8 cellular contexts compared by ENCODE assay signal in the genomic region with DNA sequence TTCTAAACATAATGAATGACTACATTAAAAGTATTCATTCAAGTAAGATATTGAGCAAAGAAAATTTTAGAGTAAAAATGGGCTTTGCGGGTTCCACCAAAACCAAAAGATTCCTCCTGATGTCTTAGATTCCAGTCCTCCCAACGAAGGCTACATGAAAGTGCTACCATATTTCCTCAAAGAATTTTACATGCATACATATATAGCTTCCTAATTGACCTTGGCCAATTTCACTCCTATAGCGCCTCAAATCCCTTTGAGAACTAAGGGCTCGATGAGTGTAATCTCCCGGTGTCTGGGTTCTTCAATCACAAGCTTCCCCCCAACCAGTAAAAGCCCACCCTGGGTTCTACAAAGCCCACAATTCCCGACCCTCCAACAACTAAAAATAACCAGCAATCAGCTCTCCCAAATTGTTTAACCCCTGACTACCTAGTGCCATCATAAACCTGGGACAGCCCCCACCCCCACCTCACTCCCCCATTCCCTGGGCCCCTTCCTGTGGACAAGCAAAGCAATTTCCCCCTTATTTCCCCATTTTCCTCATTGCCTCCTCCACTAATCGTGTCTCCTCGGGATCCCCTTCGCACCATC. TPM values are rescaled to one million over a fixed set of nuclear protein-coding genes. Genes with fewer than 3 reads are reported as not detected.
DNase-seq lines count a peak whose midpoint lies in the region; ATAC-seq and TF ChIP-seq lines count a peak whose summit lies in the region.

No MANE protein-coding gene starts in this region.

- H3K9me3 Mint-ChIP-seq in IgD-negative memory B cell, result peaks cover 0 to 1% (median 0%) of the 10 kb centered on the region in 3 donors

- ATAC-seq in omental fat pad (ENCODE audit: low FRiP score), result no peak

- H3K9ac ChIP-seq in mucosa of stomach (ENCODE audit: low read length), result peak overlapping the region; percentile 82

- no peaks in the 10 kb centered on the region for H3K9me3 ChIP-seq in mucosa of stomach (ENCODE audit: control insufficient read depth, low read length)

- peak overlapping the region; percentile 81 to 99 (median 97) for H3K4me3 Mint-ChIP-seq in IgD-negative memory B cell

- H3K4me1 Mint-ChIP-seq in IgD-negative memory B cell, result peaks cover 47 to 59% (median 56%) of the 10 kb centered on the region in 3 donors

- H3K27ac ChIP-seq in ACC112 (ENCODE audit: low read depth, low read length), result peak overlapping the region; percentile 66; the same call in 1 of the 2 replicates

- H3K36me3 ChIP-seq in ACC112 (ENCODE audit: insufficient read depth, low read length) (no peaks in the 10 kb centered on the region; the same call in 1 of the 2 replicates), mucosa of stomach (ENCODE audit: control insufficient read depth, insufficient read depth, low read length) (no peaks in the 10 kb centered on the region)

- H3K79me2 ChIP-seq in ACC112 (ENCODE audit: control insufficient read depth, insufficient read depth, low read length, unreplicated experiment), result peaks cover 59% of the 10 kb centered on the region

- H2AFZ ChIP-seq in ACC112 (ENCODE audit: low read length, unreplicated experiment), result no peak overlapping the region

- H3K27me3 ChIP-seq in ACC112 (ENCODE audit: insufficient read depth, low read length) (no peaks in the 10 kb centered on the region), mucosa of stomach (ENCODE audit: control insufficient read depth, insufficient read depth, low read length) (no peaks in the 10 kb centered on the region)

- peaks cover 4% of the 10 kb centered on the region for H3K36me3 Mint-ChIP-seq in IgD-negative memory B cell

- H3K4me3 ChIP-seq in ACC112 (ENCODE audit: low read depth, low read length) (peak overlapping the region; percentile 91), cardiac fibroblast (replicated peaks in 1 of 2; ENCODE audit: low read depth in 2 of 2, low read length in 2 of 2) (peak overlapping the region; percentile 80 to 85), mucosa of stomach (ENCODE audit: low read length) (peak overlapping the region; percentile 61)

- H3K27me3 Mint-ChIP-seq in IgD-negative memory B cell, result no peaks in the 10 kb centered on the region

- TF ChIP-seq CTCF in cardiac fibroblast (IDR thresholded peaks at IDR 0.05; ENCODE audit: low read depth, low read length) (no peak), omental fat pad (IDR thresholded peaks at IDR 0.05) (no peak)

- H3K4me1 ChIP-seq in ACC112 (ENCODE audit: control insufficient read depth, insufficient read depth, low read length, unreplicated experiment), result peaks cover 41% of the 10 kb centered on the region
- peaks cover 24% of the 10 kb centered on the region for H3K4me1 ChIP-seq in mucosa of stomach (ENCODE audit: control insufficient read depth, insufficient read depth, low read length)

- DNase-seq in cardiac fibroblast (ENCODE audit: low read depth in 2 of 2) (no peak), hippocampal formation (lab: John Stamatoyannopoulos, UW) (no peak), omental fat pad (ENCODE audit: low spot score) (no peak), NOMO-1 treated with DMSO at 0.1 percent for 48 hours (lab: John Stamatoyannopoulos, UW; ENCODE audit: unreplicated experiment) (no peak), mucosa of gallbladder (ENCODE audit: low spot score) (no peak)

- H3K27ac Mint-ChIP-seq in IgD-negative memory B cell, result peak overlapping the region; percentile 87 to 100 (median 95)

RNA-seq across cellular contexts. Expression of gene SIK3, which starts 1.2 kb away (rescaled TPM):
- polyA plus RNA-seq in IgD-negative memory B cell, result 25.1 TPM
- total RNA-seq in omental fat pad (10 to 100 TPM; 31.2 to 54.6 (median 50.2) TPM), mucosa of gallbladder (54.6 TPM)

RNA-seq across cellular contexts. Expression of gene PAFAH1B2, which starts 47.0 kb away (rescaled TPM):
- polyA plus RNA-seq in IgD-negative memory B cell, result 20.6 TPM
- total RNA-seq in omental fat pad (100 to 1,000 TPM in 2 of 4 donors, 10 to 100 TPM in 2; 76.0 to 108 (median 98.6) TPM), mucosa of gallbladder (73.9 TPM)
